ENCODE assay signal across 16 cellular contexts in genomic region chr3:128554465-128555097, GRCh38.
DNase-seq lines count a peak whose midpoint lies in the region; ATAC-seq, FAIRE-seq and TF ChIP-seq lines count a peak whose summit lies in the region.
"Had no signal": no experiment of that assay in that cellular context is flagged by ENCODE, and none has a peak within 500 bp of the region (broad histone marks: within the 10 kb centered on the region; RNA-seq: fewer than 3 reads in every experiment).

No MANE protein-coding gene starts in this region.

- ATAC-seq in heart left ventricle (no peak), Right ventricle myocardium superior (ENCODE audit: poor library complexity) (no peak), right cardiac atrium (no peak)
- ATAC-seq in stimulated activated effector memory CD8-positive, alpha-beta T cell treated with anti-CD3 and anti-CD28 coated beads, Interleukin-12 subunit alpha, Interleukin-12 subunit beta, amount 100 ng/mL, for 72 hours: no peak

- no peak for TF ChIP-seq CTCF in heart left ventricle (IDR thresholded peaks at IDR 0.05)
- TF ChIP-seq CTCF in neural progenitor cell (IDR thresholded peaks at IDR 0.05): no peak
- TF ChIP-seq CTCF in WERI-Rb-1 (IDR thresholded peaks at IDR 0.05; ENCODE audit: low read depth, low read length): no peak

- H3K9ac ChIP-seq in neural progenitor cell: no peak overlapping the region

- H4K20me1 ChIP-seq in neural progenitor cell (ENCODE audit: low read depth): no peaks in the 10 kb centered on the region

- WGBS in heart left ventricle, 4 donors: 69 to 79% (median 73%) methylated on average over 24 to 28 of the region's 28 CpGs
- 80% methylated on average over 28 of the region's 28 CpGs for WGBS in right cardiac atrium
- 71 to 75% (median 75%) methylated on average over 26 to 28 of the region's 28 CpGs for WGBS in small intestine, 3 donors

- H3K9me3 ChIP-seq in heart left ventricle: peaks cover 0 to 3% (median 0%) of the 10 kb centered on the region in 12 donors
- no peaks in the 10 kb centered on the region for H3K9me3 ChIP-seq in right cardiac atrium (ENCODE audit: control insufficient read depth, low read length)
- H3K9me3 ChIP-seq in neural progenitor cell (ENCODE audit: low read depth): no peaks in the 10 kb centered on the region
- H3K9me3 ChIP-seq in WERI-Rb-1 (ENCODE audit: severe bottlenecking): no peaks in the 10 kb centered on the region
- no peaks in the 10 kb centered on the region for H3K9me3 ChIP-seq in small intestine (ENCODE audit: control insufficient read depth, low read depth)

- peaks cover 0 to 50% (median 26%) of the 10 kb centered on the region in 9 donors for H3K27me3 ChIP-seq in heart left ventricle
- no peaks in the 10 kb centered on the region for H3K27me3 ChIP-seq in right cardiac atrium (ENCODE audit: control insufficient read depth, insufficient read depth)
- H3K27me3 ChIP-seq in neural progenitor cell: peaks cover 30% of the 10 kb centered on the region
- H3K27me3 ChIP-seq in WERI-Rb-1 (ENCODE audit: insufficient read depth, low read depth, severe bottlenecking): no peaks in the 10 kb centered on the region
- peaks cover 0 to 7% of the 10 kb centered on the region in 2 donors for H3K27me3 ChIP-seq in small intestine (ENCODE audit: control insufficient read depth in 2 of 2, insufficient read depth in 2 of 2, low read length in 2 of 2)

- TF ChIP-seq POLR2A in heart left ventricle (IDR thresholded peaks at IDR 0.05): no peak

- H3K27ac ChIP-seq in heart left ventricle (peak overlapping the region; percentile 45 to 81 (median 69)), right cardiac atrium (ENCODE audit: low read length) (peak overlapping the region; percentile 49), neural progenitor cell (no peak overlapping the region), WERI-Rb-1 (no peak overlapping the region), small intestine (ENCODE audit: low read depth in 1 of 2, low read length in 1 of 2) (peak overlapping the region in 1 of 2 donors; percentile 63)

- H3K4me1 ChIP-seq in heart left ventricle: peaks cover 0 to 33% (median 14%) of the 10 kb centered on the region in 12 donors
- H3K4me1 ChIP-seq in right cardiac atrium (ENCODE audit: control insufficient read depth, insufficient read depth, low read length): no peaks in the 10 kb centered on the region
- H3K4me1 ChIP-seq in neural progenitor cell: no peaks in the 10 kb centered on the region
- H3K4me1 ChIP-seq in small intestine (ENCODE audit: control insufficient read depth in 2 of 2, insufficient read depth in 1 of 2, low read depth in 1 of 2, low read length in 1 of 2): no peaks in the 10 kb centered on the region

- intact Hi-C loops in heart left ventricle (cut with DNase I) (loop anchor here in 3 of 10 donors (2.0 to 5.0 kb wide), 3 partner anchors 18 to 74 kb away; no protein-coding TSS in a partner anchor), Right ventricle myocardium superior (cut with DNase I) (no loop called here), right cardiac atrium (cut with DNase I) (no loop called here)

- peak overlapping the region; percentile 24 for H3K27ac Mint-ChIP-seq in neural progenitor cell
- H3K27ac Mint-ChIP-seq in stimulated activated effector memory CD8-positive, alpha-beta T cell treated with anti-CD3 and anti-CD28 coated beads, Interleukin-12 subunit alpha, Interleukin-12 subunit beta, amount 100 ng/mL, for 72 hours: no peak overlapping the region
- H3K27ac Mint-ChIP-seq: CD4-positive, alpha-beta T cell had no signal

- H3K9me3 Mint-ChIP-seq in neural progenitor cell: no peaks in the 10 kb centered on the region
- no peaks in the 10 kb centered on the region for H3K9me3 Mint-ChIP-seq in stimulated activated effector memory CD8-positive, alpha-beta T cell treated with anti-CD3 and anti-CD28 coated beads, Interleukin-12 subunit alpha, Interleukin-12 subunit beta, amount 100 ng/mL, for 72 hours
- H3K9me3 Mint-ChIP-seq: CD4-positive, alpha-beta T cell; HFFc6 had no signal

- peak overlapping the region; percentile 94 for H2AFZ ChIP-seq in neural progenitor cell (replicated peaks)

- H3K4me2 ChIP-seq in neural progenitor cell: no peak overlapping the region

- peaks cover 7% of the 10 kb centered on the region for H3K27me3 Mint-ChIP-seq in neural progenitor cell (ENCODE audit: insufficient read depth, low read depth)

- no peak for FAIRE-seq in small intestine (lab: Jason Lieb, UNC)
- FAIRE-seq: GM18507, urothelium cell line had no signal

- no peaks in the 10 kb centered on the region for H3K36me3 Mint-ChIP-seq in neural progenitor cell
- no peaks in the 10 kb centered on the region for H3K36me3 Mint-ChIP-seq in stimulated activated effector memory CD8-positive, alpha-beta T cell treated with anti-CD3 and anti-CD28 coated beads, Interleukin-12 subunit alpha, Interleukin-12 subunit beta, amount 100 ng/mL, for 72 hours

- H3K4me3 ChIP-seq in heart left ventricle (peak overlapping the region in 5 of 12 donors; percentile 4 to 31 (median 24)), right cardiac atrium (ENCODE audit: low read length) (no peak overlapping the region), neural progenitor cell (no peak overlapping the region), WERI-Rb-1 (ENCODE audit: low read depth, low read length) (no peak overlapping the region), small intestine (ENCODE audit: low read depth in 1 of 2, low read length in 2 of 2) (no peak overlapping the region)

- H3K4me1 Mint-ChIP-seq in neural progenitor cell: peaks cover 9% of the 10 kb centered on the region
- peaks cover 3% of the 10 kb centered on the region for H3K4me1 Mint-ChIP-seq in stimulated activated effector memory CD8-positive, alpha-beta T cell treated with anti-CD3 and anti-CD28 coated beads, Interleukin-12 subunit alpha, Interleukin-12 subunit beta, amount 100 ng/mL, for 72 hours

- no peaks in the 10 kb centered on the region for H3K79me2 ChIP-seq in neural progenitor cell (ENCODE audit: low read depth)

- DNase-seq in heart left ventricle (no peak), Right ventricle myocardium superior (no peak), right cardiac atrium (no peak), neural progenitor cell (ENCODE audit: low spot score) (no peak), ureter (ENCODE audit: low spot score) (peak; percentile 41), WERI-Rb-1 (no peak), small intestine (no peak)
- no peak for DNase-seq in stimulated activated effector memory CD8-positive, alpha-beta T cell treated with anti-CD3 and anti-CD28 coated beads, Interleukin-12 subunit alpha, Interleukin-12 subunit beta, amount 100 ng/mL, for 72 hours (ENCODE audit: low spot score in 2 of 2)
- DNase-seq: activated T-cell treated with anti-CD3 and anti-CD28 coated beads for 4 hours; CD4-positive, alpha-beta T cell; KBM-7; NCI-H1048; NCI-H526 treated with DMSO at 0.1 percent for 48 hours had no signal

- H3K36me3 ChIP-seq in heart left ventricle (no peaks in the 10 kb centered on the region), neural progenitor cell (no peaks in the 10 kb centered on the region), WERI-Rb-1 (no peaks in the 10 kb centered on the region), small intestine (ENCODE audit: control insufficient read depth in 2 of 2, insufficient read depth in 2 of 2, low read length in 2 of 2) (no peaks in the 10 kb centered on the region)

- H3K4me3 Mint-ChIP-seq in neural progenitor cell: no peak overlapping the region
- H3K4me3 Mint-ChIP-seq in stimulated activated effector memory CD8-positive, alpha-beta T cell treated with anti-CD3 and anti-CD28 coated beads, Interleukin-12 subunit alpha, Interleukin-12 subunit beta, amount 100 ng/mL, for 72 hours: no peak overlapping the region
- H3K4me3 Mint-ChIP-seq: HFFc6 had no signal

- no peaks in the 10 kb centered on the region for H3F3A ChIP-seq in neural progenitor cell (ENCODE audit: low read depth)

Comparison
In these comparisons a context has a peak if more than half of its experiments do, and no peak if none do; other contexts are left out.
1. H3K27ac ChIP-seq: peak in heart left ventricle (12 of 12) and right cardiac atrium (single experiment); none in neural progenitor cell (single experiment) and WERI-Rb-1 (single experiment).